In genomic region chr4:6709230-6710114, GRCh38 we compare ENCODE assay signal across 8 cellular contexts. TPM values are rescaled to one million over a fixed set of nuclear protein-coding genes. Genes with fewer than 3 reads are reported as not detected.
DNase-seq lines count a peak whose midpoint lies in the region; ATAC-seq, FAIRE-seq and TF ChIP-seq lines count a peak whose summit lies in the region.

TSS of gene MRFAP1L1 (minus strand) at chr4:6709865. CDS start at chr4:6709629, 236 bp downstream.

- H3K9ac ChIP-seq in BLaER1 treated with 17β-estradiol and CSF1 and Interleukin-3, amounts not matched to agents 10 nM and 100 nM: peak within 1 kb of the TSS; percentile 74 to 91 (median 87)
- peak within 1 kb of the TSS; percentile 84 for H3K9ac ChIP-seq in HepG2 (ENCODE audit: insufficient read depth, low read depth, low read length)

- FAIRE-seq in HepG2 (lab: Jason Lieb, UNC): peak; percentile 83

- WGBS in HepG2 (ENCODE audit: low lambda C conversion rate): under 1% methylated on average over 49 of the region's 72 CpGs

- H3K4me2 ChIP-seq in BLaER1 treated with 17β-estradiol and CSF1 and Interleukin-3, amounts not matched to agents 10 nM and 100 nM: peak within 1 kb of the TSS; percentile 89 to 97 (median 96)
- H3K4me2 ChIP-seq in HepG2 (ENCODE audit: low read depth, low read length): peak within 1 kb of the TSS; percentile 96

- peak within 1 kb of the TSS; percentile 74 to 92 (median 86) for H3K4me3 ChIP-seq in BLaER1 treated with 17β-estradiol and CSF1 and Interleukin-3, amounts not matched to agents 10 nM and 100 nM
- peak within 1 kb of the TSS; percentile 64 to 92 (median 90) for H3K4me3 ChIP-seq in HepG2 (replicated peaks in 1 of 3; ENCODE audit: insufficient read depth in 1 of 3, low read depth in 2 of 3, low read length in 3 of 3)

- BruUV-seq in HepG2 (replicated peaks; lab: Mats Ljungman, UMichigan): TSS peak; percentile 84

- CTCF ChIA-PET in HepG2 (lab: Yijun Ruan, JAX; ENCODE audit: low intra/inter-chr PET ratio, low total read pairs): no interaction called here

- TF ChIP-seq POLR2A in HepG2 (IDR thresholded peaks at IDR 0.05; ENCODE audit: insufficient read depth in 1 of 2, low read depth in 2 of 2, low read length in 2 of 2): peak in 1 of 2 experiments; percentile 65; a peak in 2 of 4 replicates

- peaks cover 2 to 41% (median 19%) of the 10 kb centered on the region in 11 experiments; a peak in 11 of 22 replicates for H4K20me1 ChIP-seq in BLaER1 treated with 17β-estradiol and CSF1 and Interleukin-3, amounts not matched to agents 10 nM and 100 nM
- peaks cover 12% of the 10 kb centered on the region; the same call in 1 of the 2 replicates for H4K20me1 ChIP-seq in HepG2 (ENCODE audit: insufficient read depth, low read length)

- peak within 1 kb of the TSS; percentile 58 to 92 (median 86) for H3K27ac ChIP-seq in BLaER1 treated with 17β-estradiol and CSF1 and Interleukin-3, amounts not matched to agents 10 nM and 100 nM
- H3K27ac ChIP-seq in HepG2 (ENCODE audit: extremely low read length, insufficient read depth, low read length): peak within 1 kb of the TSS; percentile 65

- peaks cover 52% of the 10 kb centered on the region for H3K79me2 ChIP-seq in HepG2 (ENCODE audit: insufficient read depth, low read length)

- peaks cover 35 to 57% (median 41%) of the 10 kb centered on the region in 10 experiments for H3K4me1 ChIP-seq in BLaER1 treated with 17β-estradiol and CSF1 and Interleukin-3, amounts not matched to agents 10 nM and 100 nM
- peaks cover 51% of the 10 kb centered on the region for H3K4me1 ChIP-seq in HepG2 (ENCODE audit: insufficient read depth, low read length)

- peak within 1 kb of the TSS; percentile 83 for H2AFZ ChIP-seq in HepG2 (ENCODE audit: low read length)

- DNase-seq in NCI-H774 (lab: John Stamatoyannopoulos, UW) (peak; percentile 95), dermis microvascular lymphatic vessel endothelial cell (ENCODE audit: low read depth in 2 of 2) (peak; percentile 93 to 97), HepG2 (ENCODE audit: low spot score) (peak; percentile 91)
- peak; percentile 96 to 97 for DNase-seq in activated CD4-positive, alpha-beta T cell treated with anti-CD3 and anti-CD28 coated beads, Interleukin-2, amount 50 U/mL, for 48 hours
- peak; percentile 93 to 96 for DNase-seq in stimulated activated CD4-positive, alpha-beta T cell treated with anti-CD3 and anti-CD28 coated beads, Interleukin-2, amount 100 ng/mL, for 48 hours

- ATAC-seq in GM19351 (IDR thresholded peaks at IDR 0.05; ENCODE audit: unreplicated experiment) (peak; percentile 69), HG03565 (IDR thresholded peaks at IDR 0.05; ENCODE audit: unreplicated experiment) (peak; percentile 53), HepG2 (peak; percentile 88)

- H3K27me3 ChIP-seq in BLaER1 treated with 17β-estradiol and CSF1 and Interleukin-3, amounts not matched to agents 10 nM and 100 nM: no peaks in the 10 kb centered on the region
- H3K27me3 ChIP-seq in HepG2 (ENCODE audit: control insufficient read depth in 1 of 2, insufficient read depth in 2 of 2, low read length in 2 of 2): peaks cover 0 to 6% of the 10 kb centered on the region in 2 experiments; a peak in 1 of 5 replicates

- TF ChIP-seq EP300 in HepG2 (IDR thresholded peaks at IDR 0.05; ENCODE audit: low read depth in 2 of 2, low read length in 2 of 2): peak in 1 of 2 experiments; percentile 44; a peak in 1 of 4 replicates
- TF ChIP-seq EP300 in HepG2 (CRISPR knock-in tag; IDR thresholded peaks at IDR 0.05; ENCODE audit: borderline replicate concordance): no peak

- H3K36me3 ChIP-seq in BLaER1 treated with 17β-estradiol and CSF1 and Interleukin-3, amounts not matched to agents 10 nM and 100 nM: peaks cover 19 to 38% (median 35%) of the 10 kb centered on the region in 11 experiments; a peak in 20 of 22 replicates
- H3K36me3 ChIP-seq in HepG2 (replicated peaks in 1 of 2; ENCODE audit: control insufficient read depth in 1 of 2, insufficient read depth in 2 of 2, low read length in 2 of 2): no peaks in the 10 kb centered on the region; a peak in 1 of 5 replicates

- in situ Hi-C loops in HepG2 (cut with HindIII; ENCODE audit: extremely low pct_ligation_motif_present, low pct_unique_long_range_greater_than_20kb): no loop called here

- POLR2A ChIA-PET in HepG2 (lab: Yijun Ruan, JAX): interaction anchor here (0.8 to 2.6 kb wide), 19 partner anchors 10 to 358 kb away, joined by 3 to 25 read pairs (median 4); partner anchors contain the start of genes GRPEL1, MRFAP1, S100P and TBC1D14

- TF ChIP-seq CTCF in HepG2 (CRISPR knock-in tag; IDR thresholded peaks at IDR 0.05): peak; percentile 26; the same call in 1 of the 2 replicates

- no peak for TF ChIP-seq RAD21 in HepG2 (CRISPR knock-in tag; IDR thresholded peaks at IDR 0.05)

- intact Hi-C loops in HepG2 (cut with micrococcal nuclease; ENCODE audit: unreplicated experiment): loop anchor here (1.0 kb wide), 1 partner anchor 36 kb away; no protein-coding TSS in a partner anchor

- peaks cover 0 to 16% (median 4%) of the 10 kb centered on the region in 11 experiments; a peak in 7 of 22 replicates for H3K9me3 ChIP-seq in BLaER1 treated with 17β-estradiol and CSF1 and Interleukin-3, amounts not matched to agents 10 nM and 100 nM (replicated peaks in 1 of 11)
- H3K9me3 ChIP-seq in HepG2 (ENCODE audit: low read length): no peaks in the 10 kb centered on the region

TF ChIP-seq in HepG2, 621 proteins besides CTCF, POLR2A, EP300 and RAD21 (continues in another document):
- TF ChIP-seq EZH2 (conservative IDR thresholded peaks at IDR 0.05; ENCODE audit: low read depth, low read length): no peak
- TF ChIP-seq MYPOP (CRISPR knock-in tag; IDR thresholded peaks at IDR 0.05): 0 out of 2 replicates have a peak, but pooled peaks have one; percentile 50
- 0 out of 2 replicates have a peak, but pooled peaks have one; percentile 20 for TF ChIP-seq ISL2 (CRISPR knock-in tag; IDR thresholded peaks at IDR 0.05)
- no peak for TF ChIP-seq ZNF567 (CRISPR knock-in tag; IDR thresholded peaks at IDR 0.05; ENCODE audit: borderline replicate concordance)
- no peak for TF ChIP-seq NONO (IDR thresholded peaks at IDR 0.05)
- TF ChIP-seq NONO (CRISPR knock-in tag; conservative IDR thresholded peaks at IDR 0.05): peak; percentile 40
- no peak for TF ChIP-seq PCBP2 (optimal IDR thresholded peaks at IDR 0.05; ENCODE audit: low read depth, low read length, poor library complexity, severe bottlenecking)
- no peak for TF ChIP-seq SRSF4 (IDR thresholded peaks at IDR 0.05; ENCODE audit: low read depth, low read length, poor library complexity, severe bottlenecking)
- peak; percentile 19; the same call in 1 of the 2 replicates for TF ChIP-seq ZNF768 (CRISPR knock-in tag; IDR thresholded peaks at IDR 0.05)
- peak; percentile 61; the same call in 1 of the 2 replicates for TF ChIP-seq ZNF558 (CRISPR knock-in tag; IDR thresholded peaks at IDR 0.05; ENCODE audit: borderline replicate concordance)
- TF ChIP-seq HMGA1 (CRISPR knock-in tag; conservative IDR thresholded peaks at IDR 0.05): no peak
- no peak for TF ChIP-seq ZNF496 (CRISPR knock-in tag; IDR thresholded peaks at IDR 0.05; ENCODE audit: insufficient replicate concordance)
- TF ChIP-seq MTF2 (CRISPR knock-in tag; IDR thresholded peaks at IDR 0.05; ENCODE audit: borderline replicate concordance): no peak
- TF ChIP-seq TERF1 (CRISPR knock-in tag; IDR thresholded peaks at IDR 0.05): no peak
- TF ChIP-seq TOPORS (CRISPR knock-in tag; IDR thresholded peaks at IDR 0.05): no peak

RNA-seq across cellular contexts. Expression of gene MRFAP1L1, which starts in this region (rescaled TPM):
- total RNA-seq in dermis microvascular lymphatic vessel endothelial cell: 35.2 and 36.4 TPM in 2 replicates
- 76.6 and 124 TPM in 2 replicates for total RNA-seq in HepG2 (2016; rRNA removed; fragmentation: Illumina TruSeq; extraction: Trizol)
- 12.0 and 14.9 TPM in 2 replicates for total RNA-seq in HepG2 (2016; cell fraction: cytosol; rRNA removed; fragmentation: Illumina TruSeq; extraction: Trizol; ENCODE audit: low read depth)
- 82.6 and 130 TPM in 2 replicates for total RNA-seq in HepG2 (2016; cell fraction: insoluble cytoplasmic fraction; rRNA removed; fragmentation: Illumina TruSeq; extraction: Trizol)
- total RNA-seq in HepG2 (2016; cell fraction: membrane; rRNA removed; fragmentation: Illumina TruSeq; extraction: Trizol): 36.1 and 39.2 TPM in 2 replicates
- total RNA-seq in HepG2 (2016; cell fraction: nucleus; rRNA removed; fragmentation: Illumina TruSeq; extraction: Trizol): 35.4 and 41.2 TPM in 2 replicates
- polyA plus RNA-seq in HepG2 (2011; rRNA removed): 39.9 and 44.8 TPM in 2 replicates
- polyA plus RNA-seq in HepG2 (2011; cell fraction: cytosol; rRNA removed): 29.0 and 43.5 TPM in 2 replicates
- 12.5 and 20.0 TPM in 2 replicates for polyA plus RNA-seq in HepG2 (2011; cell fraction: nucleus; rRNA removed)
- 55.6 and 62.7 TPM in 2 replicates for polyA plus RNA-seq in HepG2 (2012)
- 6.5 and 6.6 TPM in 2 replicates for polyA plus RNA-seq in HepG2 (2016; cell fraction: cytosol; fragmentation: Illumina TruSeq; extraction: Trizol; ENCODE audit: low read depth)
- polyA plus RNA-seq in HepG2 (2016; cell fraction: insoluble cytoplasmic fraction; fragmentation: Illumina TruSeq; extraction: Trizol; ENCODE audit: low read depth): 143 and 162 TPM in 2 replicates
- polyA plus RNA-seq in HepG2 (2016; cell fraction: membrane; fragmentation: Illumina TruSeq; extraction: Trizol; ENCODE audit: low read depth): 21.2 and 21.7 TPM in 2 replicates
- polyA plus RNA-seq in HepG2 (2016; cell fraction: nucleus; fragmentation: Illumina TruSeq; extraction: Trizol; ENCODE audit: insufficient read depth, low read depth): 60.2 and 60.7 TPM in 2 replicates
- polyA minus RNA-seq in HepG2 (2011; rRNA and poly(A)+ RNA removed; ENCODE audit: low replicate concordance): 10.4 and 12.8 TPM in 2 replicates
- polyA minus RNA-seq in HepG2 (2011; cell fraction: cytosol; rRNA and poly(A)+ RNA removed): 13.6 and 15.5 TPM in 2 replicates
- polyA minus RNA-seq in HepG2 (2011; cell fraction: nucleus; rRNA and poly(A)+ RNA removed): 16.1 and 16.2 TPM in 2 replicates

Comparison
In these comparisons a context has a peak if more than half of its experiments do, and no peak if none do; other contexts are left out.
1. Peak in every context shown above with its lines: DNase-seq, ATAC-seq, H3K4me3 ChIP-seq and H3K27ac ChIP-seq.